ENCODE assay signal across 21 cellular contexts in the genomic region with DNA sequence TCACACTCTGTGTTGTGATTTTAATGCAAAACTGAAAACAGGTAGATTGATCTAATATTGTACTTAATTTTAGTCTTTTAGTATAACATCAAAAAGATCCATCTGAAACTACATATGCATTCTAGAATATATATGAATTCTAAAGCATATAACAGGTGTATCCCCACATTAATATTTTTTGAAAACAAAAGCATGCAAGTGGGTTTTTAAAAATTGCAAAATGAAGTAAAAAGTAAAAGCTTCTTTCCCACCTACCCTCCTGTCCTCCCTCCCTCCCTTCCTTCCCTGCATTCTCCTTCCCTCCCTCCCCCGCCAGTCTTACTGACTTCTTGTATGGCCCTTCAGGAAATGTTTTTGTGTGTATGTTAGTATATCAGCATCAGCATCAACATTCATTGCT. TPM values are rescaled to one million over a fixed set of nuclear protein-coding genes. Genes with fewer than 3 reads are reported as not detected.
DNase-seq lines count a peak whose midpoint lies in the region; ATAC-seq, FAIRE-seq and TF ChIP-seq lines count a peak whose summit lies in the region.
"Had no signal": no experiment of that assay in that cellular context is flagged by ENCODE, and none has a peak within 500 bp of the region (broad histone marks: within the 10 kb centered on the region; RNA-seq: fewer than 3 reads in every experiment).

No MANE protein-coding gene starts in this region.

- intact Hi-C loops in A673 (cut with micrococcal nuclease; ENCODE audit: unreplicated experiment) (no loop called here), K562 (cut with micrococcal nuclease) (loop anchor here (5.0 to 10.0 kb wide), 2 partner anchors 135 to 233 kb away; a partner anchor contains a TSS)

- H3K4me2 ChIP-seq in GM23338 (no peak overlapping the region), K562 (ENCODE audit: insufficient read depth, low read length) (no peak overlapping the region), mesendoderm (ENCODE audit: low read length) (no peak overlapping the region)
- H3K4me2 ChIP-seq: BLaER1 had no signal

- H3K36me3 ChIP-seq in A673 (ENCODE audit: insufficient read depth, low read length, poor library complexity, severe bottlenecking) (peaks cover 61% of the 10 kb centered on the region), GM23338 (ENCODE audit: insufficient read depth) (peaks cover 47% of the 10 kb centered on the region), K562 (ENCODE audit: control insufficient read depth, insufficient read depth, low read length) (peaks cover 71% of the 10 kb centered on the region), mesendoderm (ENCODE audit: control insufficient read depth, insufficient read depth, low read length) (peaks cover 7% of the 10 kb centered on the region)

- ATAC-seq in GM23338: no peak
- no peak for ATAC-seq in K562
- ATAC-seq in esophagus mucosa: no peak
- ATAC-seq in stimulated activated memory B cell treated with anti-CD40 and anti-IgM and Interleukin-4, amounts not matched to agents 10 μg/mL and 1 μg/mL and 100 μg/mL, for 72 hours: no peak
- ATAC-seq: CD8-positive, alpha-beta T cell had no signal

- peaks cover 2% of the 10 kb centered on the region for H3K79me1 ChIP-seq in mesendoderm (ENCODE audit: low read length)

- peaks cover 9% of the 10 kb centered on the region; the same call in 1 of the 2 replicates for H3F3A ChIP-seq in GM23338 (replicated peaks; ENCODE audit: low read depth)

- no peak for FAIRE-seq in K562 (lab: Jason Lieb, UNC)
- FAIRE-seq: G401.6, GM12892, H54 had no signal

- no peak overlapping the region for H2BK120ac ChIP-seq in mesendoderm (ENCODE audit: low read depth, low read length)

- H3K9me3 ChIP-seq in A673 (ENCODE audit: low read depth, low read length, poor library complexity, severe bottlenecking): no peaks in the 10 kb centered on the region
- H3K9me3 ChIP-seq in K562 (replicated peaks; ENCODE audit: control insufficient read depth, insufficient read depth, low read depth, low read length): no peaks in the 10 kb centered on the region
- H3K9me3 ChIP-seq: BLaER1, Caco-2, HAP-1 had no signal

- H3K4me1 ChIP-seq in A673 (ENCODE audit: insufficient read depth, low read length, poor library complexity, severe bottlenecking) (no peaks in the 10 kb centered on the region), GM23338 (ENCODE audit: insufficient read depth) (no peaks in the 10 kb centered on the region), K562 (replicated peaks in 1 of 2; ENCODE audit: control insufficient read depth in 2 of 2, insufficient read depth in 2 of 2, low read length in 2 of 2) (peaks cover 9 to 10% of the 10 kb centered on the region in 2 experiments; a peak in 3 of 5 replicates), mesendoderm (ENCODE audit: control insufficient read depth, low read depth, low read length) (no peaks in the 10 kb centered on the region)
- H3K4me1 ChIP-seq: BLaER1, Caco-2, HAP-1 had no signal

- H3K27me3 Mint-ChIP-seq in GM23338 (ENCODE audit: insufficient read depth, low read depth, poor library complexity): peaks cover 2% of the 10 kb centered on the region
- H3K27me3 Mint-ChIP-seq in stimulated activated memory B cell treated with anti-CD40 and anti-IgM and Interleukin-4, amounts not matched to agents 10 μg/mL and 1 μg/mL and 100 μg/mL, for 72 hours: no peaks in the 10 kb centered on the region
- H3K27me3 Mint-ChIP-seq: B cell; CD4-positive, CD25-positive, alpha-beta regulatory T cell had no signal

- WGBS in K562 (ENCODE audit: insufficient coverage, low coverage, missing lambda C conversion rate): 100% methylated on average over 1 of the region's 1 CpG
- WGBS in mesendoderm (ENCODE audit: extremely low coverage, insufficient coverage, low lambda C conversion rate): no CpG with 5 or more reads among the region's 1 CpG

- no peak overlapping the region for H3K4me3 Mint-ChIP-seq in GM23338
- H3K4me3 Mint-ChIP-seq in stimulated activated memory B cell treated with anti-CD40 and anti-IgM and Interleukin-4, amounts not matched to agents 10 μg/mL and 1 μg/mL and 100 μg/mL, for 72 hours: no peak overlapping the region
- H3K4me3 Mint-ChIP-seq: B cell; CD4-positive, CD25-positive, alpha-beta regulatory T cell; CD8-positive, alpha-beta T cell; HFFc6 had no signal

- H2AK5ac ChIP-seq in mesendoderm (ENCODE audit: low read length): no peak overlapping the region

- TF ChIP-seq RAD21 in K562 (CRISPR knock-in tag; conservative IDR thresholded peaks at IDR 0.05 in 1 of 2, IDR thresholded peaks at IDR 0.05 in 1 of 2): no peak

- CTCF ChIA-PET in A673 (lab: Charles Lee) (no interaction called here), K562 (lab: Yijun Ruan, JAX; ENCODE audit: low intra/inter-chr PET ratio) (interaction anchor here (4.8 kb wide), 1 partner anchor 366 kb away, joined by 51 read pairs; no protein-coding TSS in a partner anchor)

- no peak for DNase-seq in A673 (ENCODE audit: low spot score)
- DNase-seq in GM23338 (ENCODE audit: low spot score): no peak
- DNase-seq in K562 (ENCODE audit: extremely low read depth in 1 of 4, low spot score in 3 of 4): no peak
- DNase-seq in mesendoderm: peak; percentile 41
- no peak for DNase-seq in NCI-H748 treated with DMSO at 0.1 percent for 48 hours (lab: John Stamatoyannopoulos, UW)
- DNase-seq: Caco-2; CD4-positive, CD25-positive, alpha-beta regulatory T cell; CD8-positive, alpha-beta T cell; DMS153; DND-41; GOT3; HFFc6 had no signal

- TF ChIP-seq CTCF in A673 (conservative IDR thresholded peaks at IDR 0.05; ENCODE audit: low read depth, low read length) (no peak), GM23338 (conservative IDR thresholded peaks at IDR 0.05; ENCODE audit: low read depth in 2 of 2) (no peak), K562 (IDR thresholded peaks at IDR 0.05 in 2 of 3, conservative IDR thresholded peaks at IDR 0.05 in 1 of 3; ENCODE audit: insufficient read depth in 2 of 3, low read depth in 1 of 3, low read length in 3 of 3) (no peak)

- peak overlapping the region; percentile 77; the same call in 1 of the 2 replicates for H3K27ac Mint-ChIP-seq in GM23338
- H3K27ac Mint-ChIP-seq in stimulated activated memory B cell treated with anti-CD40 and anti-IgM and Interleukin-4, amounts not matched to agents 10 μg/mL and 1 μg/mL and 100 μg/mL, for 72 hours: no peak overlapping the region
- H3K27ac Mint-ChIP-seq: B cell; CD8-positive, alpha-beta T cell; HFFc6 had no signal

- no peaks in the 10 kb centered on the region for H3K9me2 ChIP-seq in GM23338 (ENCODE audit: insufficient read depth)

- H2BK15ac ChIP-seq in mesendoderm (replicated peaks; ENCODE audit: low read depth): no peak overlapping the region

- H3K36me3 Mint-ChIP-seq in GM23338 (ENCODE audit: low read depth): peaks cover 74% of the 10 kb centered on the region
- H3K36me3 Mint-ChIP-seq in stimulated activated memory B cell treated with anti-CD40 and anti-IgM and Interleukin-4, amounts not matched to agents 10 μg/mL and 1 μg/mL and 100 μg/mL, for 72 hours: peaks cover 48% of the 10 kb centered on the region

- no peaks in the 10 kb centered on the region for H3K27me3 ChIP-seq in A673 (replicated peaks; ENCODE audit: insufficient read depth, low read depth, low read length, poor library complexity)
- H3K27me3 ChIP-seq in GM23338 (ENCODE audit: insufficient read depth): no peaks in the 10 kb centered on the region
- H3K27me3 ChIP-seq in K562 (ENCODE audit: control insufficient read depth in 2 of 2, insufficient read depth in 2 of 2, low read length in 2 of 2): no peaks in the 10 kb centered on the region
- no peaks in the 10 kb centered on the region for H3K27me3 ChIP-seq in mesendoderm (ENCODE audit: insufficient read depth, low read length, poor library complexity)
- H3K27me3 ChIP-seq: BLaER1 had no signal

- POLR2A ChIA-PET in A673 (lab: Charles Lee; ENCODE audit: low non-redundant PET): no interaction called here
- POLR2A ChIA-PET in K562 (lab: Yijun Ruan, JAX): no interaction called here

- H3K56ac ChIP-seq in mesendoderm (ENCODE audit: low read length): no peak overlapping the region

- H3K23ac ChIP-seq in mesendoderm (ENCODE audit: low read length): no peak overlapping the region

- H2AFZ ChIP-seq in GM23338 (no peak overlapping the region), K562 (ENCODE audit: low read depth, low read length) (no peak overlapping the region)

- H3K79me2 ChIP-seq in GM23338 (replicated peaks; ENCODE audit: insufficient read depth) (no peaks in the 10 kb centered on the region), K562 (ENCODE audit: control insufficient read depth, insufficient read depth, low read length) (no peaks in the 10 kb centered on the region), mesendoderm (ENCODE audit: control insufficient read depth, insufficient read depth, low read length) (no peaks in the 10 kb centered on the region)

- no TSS peak for BruUV-seq in A673 (replicated peaks; lab: Mats Ljungman, UMichigan)
- BruUV-seq in K562 (replicated peaks; lab: Mats Ljungman, UMichigan): no TSS peak

- no peaks in the 10 kb centered on the region for H3K9me3 Mint-ChIP-seq in GM23338
- H3K9me3 Mint-ChIP-seq in stimulated activated memory B cell treated with anti-CD40 and anti-IgM and Interleukin-4, amounts not matched to agents 10 μg/mL and 1 μg/mL and 100 μg/mL, for 72 hours: no peaks in the 10 kb centered on the region
- H3K9me3 Mint-ChIP-seq: CD8-positive, alpha-beta T cell; HFFc6 had no signal

- H2BK5ac ChIP-seq in mesendoderm (ENCODE audit: low read length): no peak overlapping the region

- H4K5ac ChIP-seq in mesendoderm (ENCODE audit: low read length): no peak overlapping the region

- H3K4me1 Mint-ChIP-seq in GM23338: peaks cover 4% of the 10 kb centered on the region; the same call in 2 of the 3 replicates
- H3K4me1 Mint-ChIP-seq in stimulated activated memory B cell treated with anti-CD40 and anti-IgM and Interleukin-4, amounts not matched to agents 10 μg/mL and 1 μg/mL and 100 μg/mL, for 72 hours: no peaks in the 10 kb centered on the region
- H3K4me1 Mint-ChIP-seq: B cell had no signal

- H3K18ac ChIP-seq in mesendoderm (ENCODE audit: low read length): no peak overlapping the region

- peaks cover 7% of the 10 kb centered on the region; the same call in 1 of the 2 replicates for H4K20me1 ChIP-seq in GM23338 (replicated peaks; ENCODE audit: insufficient read depth)
- peaks cover 6% of the 10 kb centered on the region; the same call in 1 of the 2 replicates for H4K20me1 ChIP-seq in K562 (replicated peaks; ENCODE audit: control insufficient read depth, insufficient read depth, low read length)
- H4K20me1 ChIP-seq: BLaER1 had no signal

- H3K9ac ChIP-seq in K562 (ENCODE audit: insufficient read depth in 1 of 2, low read depth in 2 of 2, low read length in 2 of 2) (no peak overlapping the region), mesendoderm (ENCODE audit: low read length) (no peak overlapping the region)
- H3K9ac ChIP-seq: BLaER1 had no signal

- no peak overlapping the region for H4K8ac ChIP-seq in mesendoderm (ENCODE audit: low read depth, low read length)

- peak overlapping the region; percentile 25 for H3K27ac ChIP-seq in A673 (ENCODE audit: low read depth, low read length, poor library complexity, severe bottlenecking)
- 0 out of 2 replicates have a peak overlapping the region, but pooled peaks have one; percentile 8 for H3K27ac ChIP-seq in GM23338 (ENCODE audit: low read depth)
- no peak overlapping the region for H3K27ac ChIP-seq in K562 (ENCODE audit: extremely low read depth, low read depth, low read length)
- no peak overlapping the region for H3K27ac ChIP-seq in mesendoderm (ENCODE audit: low read depth, low read length)
- H3K27ac ChIP-seq: BLaER1, C4-2B had no signal

- H3K4me3 ChIP-seq in A673 (ENCODE audit: low read depth, low read length, poor library complexity, severe bottlenecking): no peak overlapping the region
- no peak overlapping the region for H3K4me3 ChIP-seq in GM23338
- no peak overlapping the region for H3K4me3 ChIP-seq in K562
- H3K4me3 ChIP-seq in mesendoderm (ENCODE audit: low read length): no peak overlapping the region
- H3K4me3 ChIP-seq: BLaER1, HAP-1 had no signal

- TF ChIP-seq EP300 in K562 (IDR thresholded peaks at IDR 0.05; ENCODE audit: low read length): no peak

- no peak for TF ChIP-seq POLR2A in K562 (conservative IDR thresholded peaks at IDR 0.05)

- no peaks in the 10 kb centered on the region for H3K9me1 ChIP-seq in K562 (ENCODE audit: control insufficient read depth, insufficient read depth, low read length)

- no peak overlapping the region for H3K4ac ChIP-seq in mesendoderm (ENCODE audit: low read depth, low read length)

- in situ Hi-C loops in K562 (cut with MboI): loop anchor here (10.0 kb wide), 1 partner anchor 363 kb away; no protein-coding TSS in a partner anchor

RNA-seq across cellular contexts. Expression of a gene that starts 14.6 kb away (rescaled TPM):
- total RNA-seq in A673 (2021) (32.1 and 33.4 TPM in 2 replicates), K562 (2014; rRNA removed) (10.6 and 18.5 TPM in 2 replicates), K562 (2014; rRNA removed; fragmentation: Illumina TruSeq; extraction: Trizol) (47.8 and 54.0 TPM in 2 replicates), K562 (2015; rRNA removed; fragmentation: Illumina TruSeq; extraction: Trizol) (35.1 and 36.5 TPM in 2 replicates), K562 (2021) (56.8 and 59.8 TPM in 2 replicates), esophagus mucosa (45.4 TPM)
- total RNA-seq in GM23338 (2014; rRNA removed; shearing (Covaris generic)): 23.0 and 25.1 TPM in 2 replicates
- polyA plus RNA-seq in GM23338 (2016; fragmentation: Nextera tagmentation; extraction: Ambion mirVana) (71.8 and 78.4 TPM in 2 replicates), K562 (2011; rRNA removed) (58.4 and 66.1 TPM in 2 replicates), K562 (2014; fragmentation: Illumina TruSeq; extraction: Trizol) (57.9 and 67.7 TPM in 2 replicates), K562 (2014; fragmentation: Nextera tagmentation; extraction: Ambion mirVana) (100 to 1,000 TPM; 175 to 249 TPM), K562 (2014; rRNA removed) (41.5 and 53.9 TPM in 2 replicates)
- total RNA-seq in K562 (2011; cell fraction: chromatin; rRNA removed; ENCODE audit: low replicate concordance): 23.9 and 54.4 TPM in 2 replicates
- total RNA-seq in K562 (2011; cell fraction: nucleolus; rRNA removed): 18.5 and 19.9 TPM in 2 replicates
- total RNA-seq in K562 (2011; cell fraction: nucleoplasm; rRNA removed): 44.6 and 66.5 TPM in 2 replicates
- 16.5 and 48.0 TPM in 2 replicates for polyA plus RNA-seq in K562 (2011; cell fraction: cytosol; rRNA removed)
- polyA plus RNA-seq in K562 (2011; cell fraction: nucleus; rRNA removed): 17.4 and 32.2 TPM in 2 replicates
- polyA plus RNA-seq in K562 (2012): 66.4 and 79.0 TPM in 2 replicates
- 35.3 and 55.2 TPM in 2 replicates for polyA minus RNA-seq in K562 (2011; rRNA and poly(A)+ RNA removed)
- polyA minus RNA-seq in K562 (2011; cell fraction: cytosol; rRNA and poly(A)+ RNA removed): 21.3 and 22.6 TPM in 2 replicates
- 18.3 and 36.7 TPM in 2 replicates for polyA minus RNA-seq in K562 (2011; cell fraction: nucleus; rRNA and poly(A)+ RNA removed)
- 36.7 TPM for polyA plus RNA-seq in mesendoderm (2013, experiment 1 of 2)
- polyA plus RNA-seq in mesendoderm (2013, experiment 2 of 2): 36.6 TPM

Comparison
In these comparisons a context has a peak if more than half of its experiments do, and no peak if none do; other contexts are left out.
1. H3K27ac ChIP-seq: peak in A673 (single experiment) and GM23338 (single experiment); none in K562 (single experiment) and mesendoderm (single experiment).